In the genomic region with DNA sequence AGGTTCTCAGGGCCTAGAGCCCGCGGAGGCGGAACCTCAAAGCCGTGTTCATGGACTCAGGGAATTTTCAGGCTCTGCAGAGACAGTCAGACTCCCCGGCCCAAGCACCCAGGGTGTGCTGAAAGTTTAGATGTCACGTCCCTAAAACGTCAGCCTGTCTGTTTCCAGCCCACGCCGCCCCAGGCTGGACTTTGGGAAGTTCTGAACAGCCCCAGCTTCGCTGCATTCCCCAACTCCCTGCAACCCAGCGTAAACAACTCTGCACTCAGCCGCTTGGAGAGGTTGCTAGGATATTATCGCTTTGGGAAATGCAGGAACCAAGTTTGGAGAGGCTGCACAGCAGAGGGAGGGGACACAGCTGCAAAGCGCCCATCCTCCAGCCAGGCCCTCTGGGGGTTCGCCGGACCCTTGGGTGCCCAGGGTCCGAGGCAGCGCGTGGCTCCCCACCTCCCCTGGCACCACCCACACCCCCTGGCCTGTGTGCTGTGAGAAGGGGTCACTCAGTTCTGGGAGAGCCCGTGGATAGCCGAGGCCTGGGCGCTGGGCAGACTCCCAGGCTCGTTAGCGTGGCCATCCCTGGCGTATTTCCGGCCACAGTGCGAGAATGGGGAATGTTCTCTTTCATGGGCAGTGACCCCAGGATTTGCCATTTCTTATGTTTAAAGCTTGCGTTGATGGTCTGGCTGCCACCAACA, we compare ENCODE assay signal across 14 cellular contexts.
DNase-seq lines count a peak whose midpoint lies in the region; ATAC-seq, FAIRE-seq and TF ChIP-seq lines count a peak whose summit lies in the region.
"Had no signal": no experiment of that assay in that cellular context is flagged by ENCODE, and none has a peak within 500 bp of the region (broad histone marks: within the 10 kb centered on the region; RNA-seq: fewer than 3 reads in every experiment).

No MANE protein-coding gene starts in this region.

- intact Hi-C loops in body of pancreas (cut with DNase I) (no loop called here), kidney (cut with DNase I) (no loop called here)

- no peaks in the 10 kb centered on the region for H3K27me3 ChIP-seq in body of pancreas
- H3K27me3 ChIP-seq: SJSA1 had no signal

- H3K4me3 ChIP-seq in body of pancreas (no peak overlapping the region), kidney (ENCODE audit: low read length in 2 of 2) (no peak overlapping the region)
- H3K4me3 ChIP-seq: GM23248, SJSA1 had no signal

- DNase-seq in Ammon's horn (ENCODE audit: low spot score) (peak; percentile 8), body of pancreas (peak; percentile 34 to 58 (median 48)), kidney (peak; percentile 91), retina (peak; percentile 58), RCC 7860 (ENCODE audit: low spot score) (no peak)
- DNase-seq: activated CD4-positive, alpha-beta T cell treated with anti-CD3 and anti-CD28 coated beads for 36 hours; EL; GM23248; Kasumi-1 had no signal

- WGBS in body of pancreas, 2 donors = 16 to 27% methylated on average over 5 to 28 of the region's 28 CpGs

- TF ChIP-seq CTCF in body of pancreas (IDR thresholded peaks at IDR 0.05) = no peak
- no peak for TF ChIP-seq CTCF in kidney (IDR thresholded peaks at IDR 0.05; ENCODE audit: borderline replicate concordance, extremely low read depth, insufficient read depth)

- peak in 2 of 3 donors; percentile 10 to 28 for TF ChIP-seq POLR2A in body of pancreas (IDR thresholded peaks at IDR 0.05)

- peak overlapping the region in 1 of 2 donors; percentile 46 for H3K9ac ChIP-seq in kidney (ENCODE audit: low read length in 2 of 2)
- H3K9ac ChIP-seq: GM23248 had no signal

- H3K27ac ChIP-seq in body of pancreas (peak overlapping the region; percentile 58 to 77 (median 67)), kidney (ENCODE audit: low read depth in 2 of 2, low read length in 2 of 2) (peak overlapping the region; percentile 82 to 85)
- H3K27ac ChIP-seq: GM23248, SJSA1 had no signal

- H3K4me1 ChIP-seq in body of pancreas = peaks cover 7% of the 10 kb centered on the region
- H3K4me1 ChIP-seq in kidney (ENCODE audit: control insufficient read depth in 1 of 2, insufficient read depth in 1 of 2, low read depth in 1 of 2, low read length in 2 of 2) = peaks cover 3 to 4% of the 10 kb centered on the region in 2 donors

- H3K9me3 ChIP-seq in body of pancreas (no peaks in the 10 kb centered on the region), kidney (ENCODE audit: control insufficient read depth in 1 of 2, low read length in 2 of 2) (no peaks in the 10 kb centered on the region)
- H3K9me3 ChIP-seq: SJSA1 had no signal

- ATAC-seq in body of pancreas (peak; percentile 85), GM21381 (IDR thresholded peaks at IDR 0.05; ENCODE audit: unreplicated experiment) (no peak), HG03280 (IDR thresholded peaks at IDR 0.05; ENCODE audit: unreplicated experiment) (no peak), GM21447 (IDR thresholded peaks at IDR 0.05; ENCODE audit: unreplicated experiment) (no peak)
- ATAC-seq: activated CD4-positive, alpha-beta T cell treated with anti-CD3 and anti-CD28 coated beads for 36 hours had no signal

- no peaks in the 10 kb centered on the region for H3K36me3 ChIP-seq in body of pancreas (replicated peaks in 1 of 2; ENCODE audit: insufficient read depth in 1 of 2, low read depth in 2 of 2)
- no peaks in the 10 kb centered on the region for H3K36me3 ChIP-seq in kidney (ENCODE audit: control insufficient read depth in 1 of 2, insufficient read depth in 2 of 2, low read length in 2 of 2)
- H3K36me3 ChIP-seq: SJSA1 had no signal

- no peak for FAIRE-seq in kidney (lab: Jason Lieb, UNC)
- FAIRE-seq in RCC 7860 (lab: Jason Lieb, UNC) = no peak
- FAIRE-seq: keratinocyte had no signal
